8 cellular contexts compared by ENCODE assay signal in the genomic region with DNA sequence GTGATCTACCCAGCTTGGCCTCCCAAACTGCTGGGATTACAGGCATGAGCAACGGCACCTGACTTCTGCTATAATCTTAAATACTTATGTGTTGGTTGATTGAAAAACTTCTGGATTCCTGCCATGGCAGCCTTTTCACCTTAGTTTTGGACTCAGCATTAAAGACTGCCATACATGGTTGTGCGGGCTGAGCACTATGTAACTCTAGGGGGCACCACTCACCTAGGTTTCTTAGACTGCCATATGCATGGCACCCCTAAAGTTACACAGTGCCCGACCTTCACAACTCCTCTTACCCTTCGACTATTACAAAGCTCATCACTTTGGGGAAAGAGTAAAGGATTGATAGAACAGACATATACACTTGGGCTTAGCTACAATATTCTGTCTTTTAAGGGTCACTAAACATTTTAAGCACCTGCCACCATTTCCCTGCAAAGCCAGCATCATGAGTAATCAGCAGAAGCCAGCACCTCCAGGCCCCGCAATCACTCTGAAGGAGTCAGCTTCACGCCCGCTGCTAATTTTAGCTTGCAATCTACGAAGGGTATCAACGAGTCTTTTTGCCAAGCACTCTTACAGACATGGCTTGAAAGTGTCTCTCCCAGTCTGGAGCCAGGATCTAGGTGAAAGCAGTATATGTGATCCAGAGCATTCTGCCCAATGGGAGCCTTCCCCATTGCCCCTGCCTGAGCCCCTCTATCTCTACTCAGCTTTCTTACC. TPM values are rescaled to one million over a fixed set of nuclear protein-coding genes. Genes with fewer than 3 reads are reported as not detected.
DNase-seq lines count a peak whose midpoint lies in the region; ATAC-seq and TF ChIP-seq lines count a peak whose summit lies in the region.
"Had no signal": no experiment of that assay in that cellular context is flagged by ENCODE, and none has a peak within 500 bp of the region (broad histone marks: within the 10 kb centered on the region; RNA-seq: fewer than 3 reads in every experiment).

No MANE protein-coding gene starts in this region.

- ATAC-seq in HG02870 (IDR thresholded peaks at IDR 0.05; ENCODE audit: unreplicated experiment), result no peak
- no peak for ATAC-seq in HG02938 (IDR thresholded peaks at IDR 0.05; ENCODE audit: unreplicated experiment)

- H3K9ac ChIP-seq in neural cell (ENCODE audit: low read length), result no peak overlapping the region

- peak; percentile 58 for TF ChIP-seq RAD21 in neural cell (conservative IDR thresholded peaks at IDR 0.05)

- H3K4me3 ChIP-seq in brain microvascular endothelial cell (ENCODE audit: low read depth, low read length) (no peak overlapping the region), neural cell (ENCODE audit: low read length) (no peak overlapping the region)

- H3K27ac ChIP-seq in brain microvascular endothelial cell, result peak overlapping the region; percentile 33
- no peak overlapping the region for H3K27ac ChIP-seq in neural cell (ENCODE audit: low read length)

- TF ChIP-seq CTCF in GM13976 (IDR thresholded peaks at IDR 0.05; ENCODE audit: borderline replicate concordance, control extremely low read depth, extremely low read depth, insufficient read depth, missing control alignments) (no peak), brain microvascular endothelial cell (IDR thresholded peaks at IDR 0.05; ENCODE audit: low read depth, low read length, missing control alignments) (peak; percentile 32), neural cell (IDR thresholded peaks at IDR 0.05; ENCODE audit: poor library complexity, severe bottlenecking) (peak; percentile 52)

- H3K36me3 ChIP-seq in brain microvascular endothelial cell (replicated peaks) (no peaks in the 10 kb centered on the region), neural cell (ENCODE audit: insufficient read depth, low read length) (no peaks in the 10 kb centered on the region)

- in situ Hi-C loops in GM13976 (cut with MboI; ENCODE audit: low sequenced_read_pairs, unreplicated experiment) (no loop called here), brain microvascular endothelial cell (cut with HindIII; ENCODE audit: low pct_ligation_motif_present, low sequenced_read_pairs) (no loop called here)

- H3K79me2 ChIP-seq in neural cell (replicated peaks; ENCODE audit: insufficient read depth, low read length), result no peaks in the 10 kb centered on the region

- H2AFZ ChIP-seq in neural cell (ENCODE audit: low read depth, low read length), result no peak overlapping the region

- H3F3A ChIP-seq in neural cell (ENCODE audit: insufficient read depth, low read length, poor library complexity, severe bottlenecking), result no peaks in the 10 kb centered on the region

- H3K27me3 ChIP-seq in brain microvascular endothelial cell (replicated peaks), result no peaks in the 10 kb centered on the region
- H3K27me3 ChIP-seq in neural cell (ENCODE audit: insufficient read depth, low read depth, low read length), result no peaks in the 10 kb centered on the region

- DNase-seq in GM13976 (ENCODE audit: low spot score), result peak; percentile 27
- peak; percentile 25 for DNase-seq in MV-4-11 (lab: John Stamatoyannopoulos, UW)
- peak; percentile 2 for DNase-seq in brain microvascular endothelial cell
- no peak for DNase-seq in NK-92 (lab: John Stamatoyannopoulos, UW; ENCODE audit: unreplicated experiment)
- DNase-seq: activated T-cell treated with anti-CD3 and anti-CD28 coated beads, Interleukin-2, amount 50 U/mL, for 24 hours had no signal

- no peaks in the 10 kb centered on the region for H3K9me3 ChIP-seq in neural cell (ENCODE audit: low read length)

- H4K20me1 ChIP-seq in neural cell (ENCODE audit: insufficient read depth), result no peaks in the 10 kb centered on the region

- no peaks in the 10 kb centered on the region for H3K9me2 ChIP-seq in neural cell (ENCODE audit: insufficient read depth, low read length)

- no peak overlapping the region for H3K4me2 ChIP-seq in neural cell (ENCODE audit: low read length)

- TF ChIP-seq EP300 in neural cell (conservative IDR thresholded peaks at IDR 0.05; ENCODE audit: poor library complexity, severe bottlenecking), result no peak

TF ChIP-seq in neural cell, 6 proteins besides CTCF, POLR2A, EP300 and RAD21:
- TF ChIP-seq SMC3 (conservative IDR thresholded peaks at IDR 0.05; ENCODE audit: poor library complexity) (peak; percentile 60), TAF1 (IDR thresholded peaks at IDR 0.05; ENCODE audit: low read depth) (no peak)

RNA-seq across cellular contexts. Expression of gene SUDS3, which starts 59.8 kb away (rescaled TPM):
- 59.1 and 67.9 TPM in 2 replicates for polyA plus RNA-seq in neural cell
- 64.0 and 68.1 TPM in 2 replicates for polyA minus RNA-seq in neural cell
